In the genomic region with DNA sequence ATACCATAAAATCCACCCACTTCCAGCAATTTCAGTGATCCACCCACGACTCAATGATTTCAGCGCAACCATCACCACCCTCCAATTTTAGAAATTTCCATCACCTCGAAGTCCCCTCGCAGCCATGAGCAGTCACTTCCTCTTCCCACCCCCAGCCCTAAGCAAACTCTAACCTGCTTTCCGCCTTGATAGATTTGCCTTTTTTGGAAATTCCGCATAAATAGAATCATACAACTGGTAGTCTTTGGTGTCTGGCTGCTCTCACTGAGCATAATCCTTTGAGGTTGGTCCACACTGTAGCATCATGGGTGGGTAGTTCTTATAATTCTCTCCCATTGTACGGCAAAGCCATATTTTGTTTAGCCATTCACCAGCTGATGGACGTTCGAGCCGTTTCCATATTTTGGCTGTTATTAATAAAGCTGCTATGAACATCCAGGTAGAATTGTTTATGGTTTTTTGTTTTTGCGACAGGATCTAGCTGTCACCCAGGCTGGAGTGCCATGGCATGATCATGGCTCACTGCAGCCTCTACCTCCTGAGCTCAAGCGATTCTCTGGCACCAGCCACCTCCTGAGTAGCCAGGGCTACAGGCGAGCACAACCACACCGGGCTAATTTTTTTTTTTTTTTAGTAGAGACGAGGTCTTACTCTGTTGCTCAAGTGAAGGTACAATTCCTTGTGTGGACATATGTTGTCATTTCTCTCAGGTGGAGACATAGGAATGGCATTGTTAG, we compare ENCODE assay signal across 11 cellular contexts. TPM values are rescaled to one million over a fixed set of nuclear protein-coding genes. Genes with fewer than 3 reads are reported as not detected.
DNase-seq lines count a peak whose midpoint lies in the region; TF ChIP-seq lines count a peak whose summit lies in the region.
"Had no signal": no experiment of that assay in that cellular context is flagged by ENCODE, and none has a peak within 500 bp of the region (broad histone marks: within the 10 kb centered on the region; RNA-seq: fewer than 3 reads in every experiment).

No MANE protein-coding gene starts in this region.

- peaks cover 0 to 11% of the 10 kb centered on the region in 2 donors for H3K27me3 Mint-ChIP-seq in CD8-positive, alpha-beta memory T cell
- no peaks in the 10 kb centered on the region for H3K27me3 Mint-ChIP-seq in osteocyte (ENCODE audit: unreplicated experiment)

- peak overlapping the region in 7 of 8 donors; percentile 22 to 81 (median 66) for H3K27ac Mint-ChIP-seq in CD8-positive, alpha-beta memory T cell
- H3K27ac Mint-ChIP-seq in osteocyte (ENCODE audit: unreplicated experiment) = no peak overlapping the region

- no peak overlapping the region for H3K4me2 ChIP-seq in osteoblast (ENCODE audit: insufficient read depth, low read length)
- H3K4me2 ChIP-seq: KMS-11 had no signal

- H3K4me1 Mint-ChIP-seq in CD8-positive, alpha-beta memory T cell = peaks cover 15 to 21% (median 17%) of the 10 kb centered on the region in 3 donors
- H3K4me1 Mint-ChIP-seq in osteocyte (ENCODE audit: unreplicated experiment) = peaks cover 8% of the 10 kb centered on the region

- H2AFZ ChIP-seq in osteoblast (ENCODE audit: low read length) = no peak overlapping the region

- H3K9me3 Mint-ChIP-seq in CD8-positive, alpha-beta memory T cell = peaks cover 6 to 10% (median 8%) of the 10 kb centered on the region in 5 donors
- H3K9me3 Mint-ChIP-seq in osteocyte (ENCODE audit: unreplicated experiment) = peaks cover 4% of the 10 kb centered on the region

- peaks cover 5% of the 10 kb centered on the region for H3K9me3 ChIP-seq in CD8-positive, alpha-beta memory T cell (ENCODE audit: low read length)
- no peaks in the 10 kb centered on the region for H3K9me3 ChIP-seq in osteoblast (ENCODE audit: low read depth, low read length)

- H3K27me3 ChIP-seq in CD8-positive, alpha-beta memory T cell (ENCODE audit: insufficient read depth, low read length, poor library complexity, severe bottlenecking) = no peaks in the 10 kb centered on the region
- H3K27me3 ChIP-seq in osteoblast (ENCODE audit: insufficient read depth, low read length) = no peaks in the 10 kb centered on the region

- H3K36me3 ChIP-seq in CD8-positive, alpha-beta memory T cell (ENCODE audit: insufficient read depth, low read length) = no peaks in the 10 kb centered on the region
- no peaks in the 10 kb centered on the region for H3K36me3 ChIP-seq in osteoblast (ENCODE audit: insufficient read depth, low read length)

- peaks cover 0 to 14% (median 7%) of the 10 kb centered on the region in 3 donors for H3K36me3 Mint-ChIP-seq in CD8-positive, alpha-beta memory T cell
- H3K36me3 Mint-ChIP-seq in osteocyte (ENCODE audit: unreplicated experiment) = no peaks in the 10 kb centered on the region

- POLR2A ChIA-PET in CD8-positive, alpha-beta memory T cell (lab: Charles Lee) = no interaction called here

- CTCF ChIA-PET in CD8-positive, alpha-beta memory T cell (lab: Charles Lee) = interaction anchor here (0.9 to 1.7 kb wide), 3 partner anchors 14 to 53 kb away, joined by 3 to 6 read pairs (median 5); no protein-coding TSS in a partner anchor

- peaks cover 17% of the 10 kb centered on the region for H3K4me1 ChIP-seq in CD8-positive, alpha-beta memory T cell (ENCODE audit: insufficient read depth, low read length)
- peaks cover 4% of the 10 kb centered on the region for H3K4me1 ChIP-seq in osteoblast (ENCODE audit: insufficient read depth, low read length)

- peak in 1 of 5 donors; percentile 53 for DNase-seq in CD8-positive, alpha-beta memory T cell
- DNase-seq in MV-4-11 (lab: John Stamatoyannopoulos, UW) = peak; percentile 49
- DNase-seq in activated CD8-positive, alpha-beta memory T cell treated with anti-CD3 and anti-CD28 coated beads for 24 hours = peak; percentile 69
- DNase-seq in osteoblast (ENCODE audit: insufficient read length, low spot score, missing footprints) = peak; percentile 57
- no peak for DNase-seq in osteocyte (ENCODE audit: extremely low spot score, unreplicated experiment)
- DNase-seq in NCI-H345 treated with DMSO at 0.1 percent for 48 hours (lab: John Stamatoyannopoulos, UW; ENCODE audit: unreplicated experiment) = no peak
- DNase-seq in kidney glomerular epithelial cell (lab: John Stamatoyannopoulos, UW) = no peak
- DNase-seq in cerebellum (ENCODE audit: low spot score) = no peak

- no peak overlapping the region for H3K27ac ChIP-seq in CD8-positive, alpha-beta memory T cell (ENCODE audit: low read depth, low read length)
- H3K27ac ChIP-seq in osteoblast (ENCODE audit: low read depth, low read length) = no peak overlapping the region
- H3K27ac ChIP-seq: KMS-11 had no signal

- H3K79me2 ChIP-seq in osteoblast (ENCODE audit: insufficient read depth, low read length) = no peaks in the 10 kb centered on the region

- TF ChIP-seq CTCF in osteoblast (IDR thresholded peaks at IDR 0.05; ENCODE audit: extremely low read depth, low read depth, low read length) (no peak), osteocyte (IDR thresholded peaks at IDR 0.05) (no peak)

- H3K4me3 ChIP-seq in CD8-positive, alpha-beta memory T cell (ENCODE audit: low read length) = no peak overlapping the region
- no peak overlapping the region for H3K4me3 ChIP-seq in osteoblast (ENCODE audit: insufficient read depth, low read length)
- H3K4me3 ChIP-seq: lung had no signal

- no peaks in the 10 kb centered on the region for H4K20me1 ChIP-seq in osteoblast (ENCODE audit: insufficient read depth, low read length)

- peak overlapping the region in 3 of 7 donors; percentile 13 to 42 (median 15) for H3K4me3 Mint-ChIP-seq in CD8-positive, alpha-beta memory T cell
- no peak overlapping the region for H3K4me3 Mint-ChIP-seq in osteocyte (ENCODE audit: unreplicated experiment)

RNA-seq across cellular contexts. Expression of a gene that starts 16.0 kb away (rescaled TPM):
- 100 to 1,000 TPM; 202 to 227 TPM for total RNA-seq in CD8-positive, alpha-beta memory T cell
- 39.3 TPM for polyA plus RNA-seq in CD8-positive, alpha-beta memory T cell
- total RNA-seq in osteoblast = 14.4 and 19.9 TPM in 2 replicates
- 18.6 TPM in 2 replicates for total RNA-seq in osteocyte
- total RNA-seq in cerebellum = 9.2 TPM

RNA-seq across cellular contexts. Expression of a gene that starts 36.0 kb away (rescaled TPM):
- under 1 TPM; 0.20 to 0.29 TPM for total RNA-seq in CD8-positive, alpha-beta memory T cell
- not detected for polyA plus RNA-seq in CD8-positive, alpha-beta memory T cell
- total RNA-seq in osteoblast = not detected in 2 replicates
- total RNA-seq in osteocyte = not detected in 2 replicates
- 0.27 TPM for total RNA-seq in cerebellum
- total RNA-seq: urinary bladder had no signal

RNA-seq across cellular contexts. Expression of a gene that starts 58.2 kb away (rescaled TPM):
- total RNA-seq in CD8-positive, alpha-beta memory T cell = 10 to 100 TPM; 49.4 to 50.7 TPM
- polyA plus RNA-seq in CD8-positive, alpha-beta memory T cell = 53.2 TPM
- total RNA-seq in osteoblast = 28.0 and 31.1 TPM in 2 replicates
- 54.9 and 55.5 TPM in 2 replicates for total RNA-seq in osteocyte
- 13.8 TPM for total RNA-seq in cerebellum

RNA-seq across cellular contexts. Expression of a gene that starts 58.4 kb away (rescaled TPM):
- 10 to 100 TPM; 21.0 TPM for total RNA-seq in CD8-positive, alpha-beta memory T cell
- polyA plus RNA-seq in CD8-positive, alpha-beta memory T cell = 21.8 TPM
- total RNA-seq in osteoblast (18.8 and 20.0 TPM in 2 replicates), osteocyte (27.1 and 27.9 TPM in 2 replicates), cerebellum (13.1 TPM)

Comparison
In these comparisons a context has a peak if more than half of its experiments do, and no peak if none do; other contexts are left out.
1. DNase-seq: peak in MV-4-11 (single experiment), activated CD8-positive, alpha-beta memory T cell treated with anti-CD3 and anti-CD28 coated beads for 24 hours (single experiment) and osteoblast (single experiment); none in osteocyte (single experiment), NCI-H345 treated with DMSO at 0.1 percent for 48 hours (single experiment), kidney glomerular epithelial cell (single experiment) and cerebellum (single experiment).